In the genomic region with DNA sequence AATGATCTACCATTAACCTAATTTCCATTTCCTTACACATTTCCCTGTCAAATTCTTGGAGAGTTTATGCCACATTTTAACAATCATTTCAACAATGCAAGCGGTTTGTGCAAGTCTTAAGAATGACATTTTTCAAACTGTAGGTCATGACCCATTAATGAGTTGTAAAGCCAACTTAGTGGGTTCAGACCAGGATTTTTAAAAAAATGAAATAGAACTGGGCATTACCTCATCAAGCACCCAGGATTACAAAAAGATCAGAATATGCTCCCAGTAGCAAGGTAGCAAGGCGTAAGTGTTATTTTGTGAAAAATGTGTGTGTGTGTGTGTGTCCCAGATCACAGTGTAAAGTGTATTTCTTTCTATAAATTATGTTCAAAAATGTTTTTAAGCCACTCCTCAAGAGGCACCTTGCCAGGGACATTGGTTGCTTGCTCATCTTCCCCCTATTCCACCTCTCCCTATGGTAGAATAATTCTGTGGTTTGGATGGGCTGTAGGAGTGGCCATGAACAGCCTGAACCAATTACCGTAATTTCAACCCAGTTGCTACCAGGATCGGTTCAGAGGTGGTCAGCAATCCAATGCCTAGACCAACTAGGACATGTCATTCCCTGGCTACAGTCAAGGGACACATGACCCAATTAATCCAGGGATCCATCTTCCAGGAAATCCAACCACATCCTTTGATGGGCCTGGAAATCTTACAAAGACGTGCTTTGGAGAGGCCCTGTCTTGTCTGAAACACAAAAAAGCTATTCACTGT, we compare ENCODE assay signal across 16 cellular contexts. TPM values are rescaled to one million over a fixed set of nuclear protein-coding genes. Genes with fewer than 3 reads are reported as not detected.
A peak's percentile ranks its signal among the peaks of the same experiment; 100 is the strongest.
DNase-seq lines count a peak whose midpoint lies in the region; ATAC-seq and TF ChIP-seq lines count a peak whose summit lies in the region.
"Had no signal": no experiment of that assay in that cellular context is flagged by ENCODE, and none has a peak within 500 bp of the region (broad histone marks: within the 10 kb centered on the region; RNA-seq: fewer than 3 reads in every experiment).

No MANE protein-coding gene starts in this region.

- TF ChIP-seq CTCF in AG10803 (conservative IDR thresholded peaks at IDR 0.05; ENCODE audit: low read length) (no peak), body of pancreas (IDR thresholded peaks at IDR 0.05) (no peak), MCF 10A (IDR thresholded peaks at IDR 0.05; ENCODE audit: unreplicated experiment) (no peak)

- CTCF ChIA-PET in MCF 10A (lab: Yijun Ruan, JAX): interaction anchor here (1.9 kb wide), 1 partner anchor 11 kb away, joined by 6 read pairs; no protein-coding TSS in a partner anchor

- 0 out of 2 replicates have a peak overlapping the region, but pooled peaks have one; percentile 0 for H3K27ac ChIP-seq in GM23248
- H3K27ac ChIP-seq in body of pancreas: no peak overlapping the region
- H3K27ac ChIP-seq: Peyer's patch had no signal

- no peak for ATAC-seq in natural killer cell treated with Interleukin-12 subunit alpha and Interleukin-12 subunit beta and Interleukin-15 and Interleukin-18, amount 100 ng/mL, for 72 hours
- ATAC-seq in HG03175 (IDR thresholded peaks at IDR 0.05; ENCODE audit: unreplicated experiment) (no peak), body of pancreas (no peak)
- ATAC-seq: CD8-positive, alpha-beta T cell had no signal

- no peaks in the 10 kb centered on the region for H3K36me3 Mint-ChIP-seq in natural killer cell treated with Interleukin-12 subunit alpha and Interleukin-12 subunit beta and Interleukin-15 and Interleukin-18, amount 100 ng/mL, for 72 hours
- no peaks in the 10 kb centered on the region for H3K36me3 Mint-ChIP-seq in MCF 10A (ENCODE audit: insufficient read depth, unreplicated experiment)
- H3K36me3 Mint-ChIP-seq: CD8-positive, alpha-beta T cell had no signal

- H3K4me2 ChIP-seq in GM23248 (ENCODE audit: unreplicated experiment): peak overlapping the region; percentile 32

- no peaks in the 10 kb centered on the region for H3K36me3 ChIP-seq in GM23248 (ENCODE audit: low read depth)
- H3K36me3 ChIP-seq in body of pancreas (replicated peaks in 1 of 2; ENCODE audit: insufficient read depth in 1 of 2, low read depth in 2 of 2): no peaks in the 10 kb centered on the region
- H3K36me3 ChIP-seq: Peyer's patch had no signal

- no peak overlapping the region for H3K4me3 Mint-ChIP-seq in natural killer cell treated with Interleukin-12 subunit alpha and Interleukin-12 subunit beta and Interleukin-15 and Interleukin-18, amount 100 ng/mL, for 72 hours
- no peak overlapping the region for H3K4me3 Mint-ChIP-seq in MCF 10A (ENCODE audit: unreplicated experiment)
- H3K4me3 Mint-ChIP-seq: CD8-positive, alpha-beta T cell had no signal

- no TSS peak for BruUV-seq in MCF 10A (replicated peaks; lab: Mats Ljungman, UMichigan)

- no peaks in the 10 kb centered on the region for H3K9me2 ChIP-seq in GM23248 (ENCODE audit: insufficient read depth)

- H3K4me1 Mint-ChIP-seq in natural killer cell treated with Interleukin-12 subunit alpha and Interleukin-12 subunit beta and Interleukin-15 and Interleukin-18, amount 100 ng/mL, for 72 hours (ENCODE audit: low read depth in 2 of 2): peaks cover 51 to 59% of the 10 kb centered on the region in 2 donors
- no peaks in the 10 kb centered on the region for H3K4me1 Mint-ChIP-seq in MCF 10A (ENCODE audit: insufficient read depth, unreplicated experiment)

- H3K9me3 Mint-ChIP-seq in natural killer cell treated with Interleukin-12 subunit alpha and Interleukin-12 subunit beta and Interleukin-15 and Interleukin-18, amount 100 ng/mL, for 72 hours: peaks cover 5% of the 10 kb centered on the region
- no peaks in the 10 kb centered on the region for H3K9me3 Mint-ChIP-seq in MCF 10A (ENCODE audit: unreplicated experiment)
- H3K9me3 Mint-ChIP-seq: CD8-positive, alpha-beta T cell had no signal

- H3K27ac Mint-ChIP-seq in natural killer cell treated with Interleukin-12 subunit alpha and Interleukin-12 subunit beta and Interleukin-15 and Interleukin-18, amount 100 ng/mL, for 72 hours: peak overlapping the region; percentile 99
- H3K27ac Mint-ChIP-seq in MCF 10A (ENCODE audit: low read depth, unreplicated experiment): no peak overlapping the region
- H3K27ac Mint-ChIP-seq: CD8-positive, alpha-beta T cell had no signal

- H3K4me1 ChIP-seq in GM23248 (ENCODE audit: insufficient read depth) (peaks cover 33% of the 10 kb centered on the region), body of pancreas (no peaks in the 10 kb centered on the region)
- H3K4me1 ChIP-seq: Peyer's patch had no signal

- H3K9me3 ChIP-seq in GM23248 (ENCODE audit: low read depth) (no peaks in the 10 kb centered on the region), body of pancreas (no peaks in the 10 kb centered on the region)
- H3K9me3 ChIP-seq: Peyer's patch had no signal

- H3F3A ChIP-seq in GM23248 (ENCODE audit: insufficient read depth): peaks cover 36% of the 10 kb centered on the region

- H4K20me1 ChIP-seq in GM23248 (ENCODE audit: insufficient read depth): no peaks in the 10 kb centered on the region

- no peaks in the 10 kb centered on the region for H3K27me3 Mint-ChIP-seq in natural killer cell treated with Interleukin-12 subunit alpha and Interleukin-12 subunit beta and Interleukin-15 and Interleukin-18, amount 100 ng/mL, for 72 hours
- no peaks in the 10 kb centered on the region for H3K27me3 Mint-ChIP-seq in MCF 10A (ENCODE audit: insufficient read depth, unreplicated experiment)

- no peak overlapping the region for H3K4me3 ChIP-seq in AG10803 (ENCODE audit: low read length)
- H3K4me3 ChIP-seq in GM23248: no peak overlapping the region
- no peak overlapping the region for H3K4me3 ChIP-seq in body of pancreas
- H3K4me3 ChIP-seq: Peyer's patch had no signal

- H3K79me2 ChIP-seq in GM23248 (ENCODE audit: insufficient read depth): no peaks in the 10 kb centered on the region

- no peak overlapping the region for H3K9ac ChIP-seq in GM23248

- WGBS in GM23248 (ENCODE audit: low coverage in 1 of 2, low lambda C conversion rate in 2 of 2, missing lambda C conversion rate in 2 of 2), 2 experiments: 32 to 33% methylated on average over 5 of the region's 5 CpGs
- 82 to 85% methylated on average over 5 of the region's 5 CpGs for WGBS in body of pancreas, 2 donors

- in situ Hi-C loops in GM23248 (cut with MboI): no loop called here

- H3K27me3 ChIP-seq in GM23248 (replicated peaks; ENCODE audit: insufficient read depth) (0 out of 2 replicates have a peak, but pooled peaks cover 3% of the 10 kb centered on the region), body of pancreas (no peaks in the 10 kb centered on the region)
- H3K27me3 ChIP-seq: Peyer's patch had no signal

- DNase-seq in AG10803 (ENCODE audit: low read depth): peak; percentile 84
- DNase-seq in GM23248: peak; percentile 71
- peak; percentile 32 for DNase-seq in astrocyte of the hippocampus (ENCODE audit: low read depth, low spot score)
- no peak for DNase-seq in natural killer cell treated with Interleukin-12 subunit alpha and Interleukin-12 subunit beta and Interleukin-15 and Interleukin-18, amount 100 ng/mL, for 72 hours (ENCODE audit: low spot score)
- no peak for DNase-seq in body of pancreas
- no peak for DNase-seq in MCF 10A (ENCODE audit: unreplicated experiment)
- DNase-seq: CD8-positive, alpha-beta T cell; H7; KG1; MM.1S; NCI-H1105; NCI-H1694 treated with DMSO at 0.1 percent for 48 hours; NCI-H510A; Peyer's patch; SHP77 had no signal

- POLR2A ChIA-PET in MCF 10A (lab: Yijun Ruan, JAX): no interaction called here

- no peak overlapping the region for H2AFZ ChIP-seq in GM23248

- intact Hi-C loops in body of pancreas (cut with DNase I) (loop anchor here (10.0 kb wide), 1 partner anchor 64 kb away; no protein-coding TSS in a partner anchor), MCF 10A (cut with micrococcal nuclease) (no loop called here)

- no peak for TF ChIP-seq POLR2A in body of pancreas (IDR thresholded peaks at IDR 0.05)

RNA-seq across cellular contexts. Expression of a gene that starts 14.4 kb away (rescaled TPM):
- total RNA-seq in GM23248 (2014; rRNA removed; shearing (Covaris generic)): 73.9 and 75.1 TPM in 2 replicates
- 41.0 and 46.3 TPM in 2 replicates for polyA plus RNA-seq in GM23248 (2016; fragmentation: Nextera tagmentation; extraction: Ambion mirVana)
- total RNA-seq in natural killer cell treated with Interleukin-12 subunit alpha and Interleukin-12 subunit beta and Interleukin-15 and Interleukin-18, amount 100 ng/mL, for 72 hours: 100 to 1,000 TPM in 1 of 2 donors, 10 to 100 TPM in 1; 62.7 to 105 TPM
- total RNA-seq in body of pancreas (10 to 100 TPM; 10.5 to 18.7 TPM), MCF 10A (2022) (27.6 and 29.4 TPM in 2 replicates)

Comparison
In these comparisons a context has a peak if more than half of its experiments do, and no peak if none do; other contexts are left out.
1. DNase-seq: peak in AG10803 (single experiment), GM23248 (single experiment) and astrocyte of the hippocampus (single experiment); none in natural killer cell treated with Interleukin-12 subunit alpha and Interleukin-12 subunit beta and Interleukin-15 and Interleukin-18, amount 100 ng/mL, for 72 hours (single experiment), body of pancreas (0 of 4) and MCF 10A (single experiment).